1 cellular context compared by ENCODE assay signal in genomic region chr5:133785182-133785581, GRCh38.
A peak's percentile ranks its signal among the peaks of the same experiment; 100 is the strongest.
TF ChIP-seq lines count a peak whose summit lies in the region.

No MANE protein-coding gene starts in this region.

TF ChIP-seq in H1, 55 proteins besides CTCF, POLR2A, EP300 and RAD21 (continued from another document):
- TF ChIP-seq CHD7 (IDR thresholded peaks at IDR 0.05; ENCODE audit: insufficient replicate concordance, low read length) (no peak), JUND (IDR thresholded peaks at IDR 0.05; ENCODE audit: low read length) (no peak), NANOG (IDR thresholded peaks at IDR 0.05; ENCODE audit: insufficient read depth, low read depth, low read length, poor library complexity, severe bottlenecking) (no peak), E2F6 (IDR thresholded peaks at IDR 0.05) (peak; percentile 71; the same call in 1 of the 2 replicates), RNF2 (IDR thresholded peaks at IDR 0.05; ENCODE audit: borderline replicate concordance, low read depth, low read length, missing control alignments, poor library complexity, severe bottlenecking) (no peak)
